7 cellular contexts compared by ENCODE assay signal in genomic region chr10:120975072-120975910, GRCh38.
"Had no signal": no experiment of that assay in that cellular context is flagged by ENCODE, and none has a peak within 500 bp of the region (broad histone marks: within the 10 kb centered on the region; RNA-seq: fewer than 3 reads in every experiment).

No MANE protein-coding gene starts in this region.

- H2AFZ ChIP-seq: GM23248 had no signal

- DNase-seq: GM23248, GOT3, H9, HCEC 1CT, HFFc6, KBM-7 had no signal

- H3K9ac ChIP-seq: GM23248 had no signal

- H3K4me3 Mint-ChIP-seq: H9, HFFc6 had no signal

- H3K4me3 ChIP-seq: GM23248 had no signal

- H3K27ac Mint-ChIP-seq: H9, HFFc6, IgD-negative memory B cell had no signal

- H3K36me3 Mint-ChIP-seq: IgD-negative memory B cell had no signal

- H3K27ac ChIP-seq: GM23248 had no signal
